In the genomic region with DNA sequence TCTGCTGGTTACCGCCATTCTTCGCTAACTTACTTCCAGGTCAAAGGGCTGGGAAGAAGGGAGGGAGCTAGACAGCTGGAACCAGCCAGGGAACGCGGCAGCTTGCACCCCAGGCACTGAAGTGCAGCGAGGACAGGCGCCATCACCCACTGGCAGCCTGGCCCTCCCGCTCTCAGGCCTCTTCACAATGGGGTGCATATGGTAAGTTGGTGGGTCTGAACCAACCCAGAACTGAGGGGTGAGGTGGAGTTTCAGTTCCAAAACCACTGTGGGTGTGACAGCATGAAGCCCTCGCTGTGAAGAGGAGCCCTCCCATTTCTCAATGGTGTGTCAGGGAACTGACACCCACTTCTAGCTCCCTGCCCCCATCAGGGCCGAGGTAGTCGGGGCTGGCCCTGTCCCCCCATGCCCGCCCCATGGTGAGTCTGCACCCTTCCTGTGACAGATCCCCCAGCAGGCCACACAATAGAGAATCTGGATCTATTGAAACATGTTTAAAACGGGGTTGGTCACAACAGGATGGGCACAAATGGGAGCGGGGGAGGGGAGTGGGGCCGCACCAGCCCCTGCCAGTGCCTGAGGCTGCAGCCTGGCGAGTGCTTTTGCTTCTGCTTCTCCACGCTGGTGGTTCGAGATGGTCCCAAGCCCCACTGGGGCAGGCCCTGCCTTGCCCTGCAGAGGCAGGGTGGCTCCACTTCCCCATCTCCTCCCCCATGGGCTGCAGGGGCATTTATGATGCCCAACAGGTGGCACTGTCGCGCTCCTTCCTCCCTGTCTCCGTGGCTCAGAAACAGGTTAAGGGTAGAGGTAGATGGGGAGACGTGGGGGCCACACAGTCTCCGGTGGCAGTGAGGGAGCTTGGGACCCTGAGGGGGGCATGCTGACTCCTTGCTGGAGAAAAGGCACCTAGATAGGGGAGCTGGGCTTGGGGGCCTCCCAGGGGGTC, we compare ENCODE assay signal across 8 cellular contexts. TPM values are rescaled to one million over a fixed set of nuclear protein-coding genes. Genes with fewer than 3 reads are reported as not detected.
DNase-seq lines count a peak whose midpoint lies in the region; ATAC-seq lines count a peak whose summit lies in the region.

No MANE protein-coding gene starts in this region.

- H3K27ac Mint-ChIP-seq in activated naive CD8-positive, alpha-beta T cell treated with anti-CD3 and anti-CD28 coated beads, Interleukin-2, amount 10 ng/mL, durations not matched to agents 7 days and 5 days = peak overlapping the region; percentile 99
- peak overlapping the region; percentile 92 to 99 (median 98) for H3K27ac Mint-ChIP-seq in immature natural killer cell

- H3K4me1 Mint-ChIP-seq in activated naive CD8-positive, alpha-beta T cell treated with anti-CD3 and anti-CD28 coated beads, Interleukin-2, amount 10 ng/mL, durations not matched to agents 7 days and 5 days = peaks cover 42% of the 10 kb centered on the region
- peaks cover 66 to 69% of the 10 kb centered on the region in 2 donors for H3K4me1 Mint-ChIP-seq in immature natural killer cell

- peak overlapping the region; percentile 98 for H3K4me3 Mint-ChIP-seq in activated naive CD8-positive, alpha-beta T cell treated with anti-CD3 and anti-CD28 coated beads, Interleukin-2, amount 10 ng/mL, durations not matched to agents 7 days and 5 days
- peak overlapping the region; percentile 96 to 99 (median 97) for H3K4me3 Mint-ChIP-seq in immature natural killer cell

- H3K9me3 Mint-ChIP-seq in activated naive CD8-positive, alpha-beta T cell treated with anti-CD3 and anti-CD28 coated beads, Interleukin-2, amount 10 ng/mL, durations not matched to agents 7 days and 5 days = no peaks in the 10 kb centered on the region
- no peaks in the 10 kb centered on the region for H3K9me3 Mint-ChIP-seq in immature natural killer cell

- peaks cover 33% of the 10 kb centered on the region for H3K36me3 Mint-ChIP-seq in activated naive CD8-positive, alpha-beta T cell treated with anti-CD3 and anti-CD28 coated beads, Interleukin-2, amount 10 ng/mL, durations not matched to agents 7 days and 5 days
- H3K36me3 Mint-ChIP-seq in immature natural killer cell = peaks cover 3 to 16% (median 4%) of the 10 kb centered on the region in 3 donors

- ATAC-seq in GM18873 (IDR thresholded peaks at IDR 0.05; ENCODE audit: low FRiP score, unreplicated experiment) = peak; percentile 30
- peak; percentile 35 for ATAC-seq in activated naive CD8-positive, alpha-beta T cell treated with anti-CD3 and anti-CD28 coated beads, Interleukin-2, amount 10 ng/mL, durations not matched to agents 7 days and 5 days (ENCODE audit: low read depth)

- DNase-seq in AML-193 (lab: John Stamatoyannopoulos, UW) (peak; percentile 86 to 89), HuH-7.5 (ENCODE audit: low spot score) (peak; percentile 88), T-helper 1 cell (peak; percentile 56 to 89 (median 76)), immature natural killer cell (peak; percentile 82 to 87 (median 85)), NCI-H774 (lab: John Stamatoyannopoulos, UW) (no peak)
- DNase-seq in activated naive CD8-positive, alpha-beta T cell treated with anti-CD3 and anti-CD28 coated beads, Interleukin-2, amount 10 ng/mL, durations not matched to agents 7 days and 5 days = peak; percentile 85
- peak; percentile 79 for DNase-seq in stimulated activated CD4-positive, alpha-beta T cell treated with anti-CD3 and anti-CD28 coated beads, Interleukin-4, amount 100 ng/mL, for 24 hours

- no peaks in the 10 kb centered on the region for H3K27me3 Mint-ChIP-seq in activated naive CD8-positive, alpha-beta T cell treated with anti-CD3 and anti-CD28 coated beads, Interleukin-2, amount 10 ng/mL, durations not matched to agents 7 days and 5 days
- peaks cover 39 to 53% (median 40%) of the 10 kb centered on the region in 3 donors for H3K27me3 Mint-ChIP-seq in immature natural killer cell (ENCODE audit: low read depth in 3 of 3)

- POLR2A ChIA-PET in activated naive CD8-positive, alpha-beta T cell treated with anti-CD3 and anti-CD28 coated beads, Interleukin-2, amount 10 ng/mL, durations not matched to agents 7 days and 5 days (lab: Charles Lee) = interaction anchor here (0.5 to 4.4 kb wide), 36 partner anchors 10 to 809 kb away, joined by 3 to 100 read pairs (median 5); partner anchors contain the start of genes CCDC47, CEP95, DDX42 and DDX5

RNA-seq across cellular contexts. Expression of gene LIMD2, which starts 2.3 kb away (rescaled TPM):
- total RNA-seq in activated naive CD8-positive, alpha-beta T cell treated with anti-CD3 and anti-CD28 coated beads, Interleukin-2, amount 10 ng/mL, durations not matched to agents 7 days and 5 days = 100 to 1,000 TPM; 452 to 453 TPM
- polyA plus RNA-seq in immature natural killer cell = 100 to 1,000 TPM; 273 to 573 (median 404) TPM

RNA-seq across cellular contexts. Expression of gene STRADA, which starts 44.0 kb away (rescaled TPM):
- 10 to 100 TPM; 54.0 to 61.4 TPM for total RNA-seq in activated naive CD8-positive, alpha-beta T cell treated with anti-CD3 and anti-CD28 coated beads, Interleukin-2, amount 10 ng/mL, durations not matched to agents 7 days and 5 days
- 10 to 100 TPM; 22.3 to 34.9 (median 33.0) TPM for polyA plus RNA-seq in immature natural killer cell
